ENCODE assay signal across 28 cellular contexts in the genomic region with DNA sequence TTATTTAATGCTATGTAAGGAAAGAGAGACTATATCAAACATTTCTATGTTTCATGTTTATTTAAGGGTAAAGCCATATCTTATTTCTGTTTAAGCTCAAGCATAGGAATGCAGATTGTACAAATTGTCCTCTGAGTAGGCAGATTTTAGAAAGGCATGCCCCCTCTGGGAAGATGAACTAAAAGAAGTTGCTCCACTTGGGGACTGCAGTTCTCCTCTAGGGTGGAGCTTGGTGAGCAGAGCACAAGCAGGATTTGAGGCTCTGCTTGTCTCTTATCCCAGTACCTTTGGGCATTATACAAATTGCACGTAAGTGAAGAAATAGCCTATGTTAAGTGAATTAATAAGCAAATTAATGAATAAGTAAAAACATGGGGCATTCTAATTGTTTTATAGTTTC.
"Had no signal": no experiment of that assay in that cellular context is flagged by ENCODE, and none has a peak within 500 bp of the region (broad histone marks: within the 10 kb centered on the region; RNA-seq: fewer than 3 reads in every experiment).

No MANE protein-coding gene starts in this region.

- H3K27me3 ChIP-seq: neural progenitor cell, vagina had no signal

- H3K27ac Mint-ChIP-seq: activated B cell treated with CpG ODN at 0.5 μM for 24 hours; activated CD4-positive, alpha-beta memory T cell treated with anti-CD3 and anti-CD28 coated beads, Interleukin-2, amount 10 ng/mL, durations not matched to agents 7 days and 5 days; activated naive CD8-positive, alpha-beta T cell treated with anti-CD3 and anti-CD28 coated beads, Interleukin-2, amount 50 U/mL, for 24 hours; activated T-cell treated with anti-CD3 and anti-CD28 coated beads, Interleukin-2, amount 50 U/mL, for 72 hours; brain; mesothelial cell of epicardium; naive thymus-derived CD8-positive, alpha-beta T cell; neural progenitor cell; type B pancreatic cell had no signal

- H3K27me3 Mint-ChIP-seq: activated B cell treated with CpG ODN at 0.5 μM for 24 hours; activated CD4-positive, alpha-beta memory T cell treated with anti-CD3 and anti-CD28 coated beads, Interleukin-2, amount 10 ng/mL, durations not matched to agents 7 days and 5 days; activated naive CD8-positive, alpha-beta T cell treated with anti-CD3 and anti-CD28 coated beads, Interleukin-2, amount 50 U/mL, for 24 hours; brain; type B pancreatic cell had no signal

- H3K36me3 Mint-ChIP-seq: brain; mesothelial cell of epicardium; naive thymus-derived CD8-positive, alpha-beta T cell; neural progenitor cell; type B pancreatic cell had no signal

- ATAC-seq: activated naive CD8-positive, alpha-beta T cell treated with anti-CD3 and anti-CD28 coated beads, Interleukin-2, amount 50 U/mL, for 24 hours; activated T-cell treated with anti-CD3 and anti-CD28 coated beads, Interleukin-2, amount 50 U/mL, for 72 hours; left lobe of liver; naive thymus-derived CD8-positive, alpha-beta T cell had no signal

- H3K4me1 ChIP-seq: neural progenitor cell, vagina had no signal

- H3K4me3 ChIP-seq: neural progenitor cell, thoracic aorta, vagina had no signal

- H3K9me3 ChIP-seq: thoracic aorta, vagina had no signal

- DNase-seq: activated B cell treated with CpG ODN at 0.5 μM for 24 hours; activated CD4-positive, alpha-beta memory T cell treated with anti-CD3 and anti-CD28 coated beads, Interleukin-2, amount 10 ng/mL, durations not matched to agents 7 days and 5 days; activated CD4-positive, alpha-beta T cell treated with anti-CD3 and anti-CD28 coated beads for 4 hours; activated effector memory CD4-positive, alpha-beta T cell treated with Interleukin-2 at 50 U/mL for 16 hours; activated naive CD4-positive, alpha-beta T cell treated with anti-CD3 and anti-CD28 coated beads, Interleukin-2, amount 50 U/mL, for 16 hours; activated naive CD8-positive, alpha-beta T cell treated with anti-CD3 and anti-CD28 coated beads, Interleukin-2, amount 50 U/mL, for 24 hours; activated T-cell treated with anti-CD3 and anti-CD28 coated beads, Interleukin-2, amount 50 U/mL, for 72 hours; anterior cingulate cortex; caudate nucleus; dermis blood vessel endothelial cell; effector CD8-positive, alpha-beta T cell; erythroblast; foreskin melanocyte; kidney; mammary epithelial cell; naive thymus-derived CD8-positive, alpha-beta T cell; retina; small intestine; stimulated activated CD4-positive, alpha-beta T cell treated with anti-CD3 and anti-CD28 coated beads, Interleukin-2, amount 100 ng/mL, for 48 hours; stimulated activated naive CD4-positive, alpha-beta T cell treated with Interleukin-2 at 50 U/mL for 16 hours; T1000 had no signal

- H3K4me1 Mint-ChIP-seq: activated B cell treated with CpG ODN at 0.5 μM for 24 hours; activated CD4-positive, alpha-beta memory T cell treated with anti-CD3 and anti-CD28 coated beads, Interleukin-2, amount 10 ng/mL, durations not matched to agents 7 days and 5 days; activated naive CD8-positive, alpha-beta T cell treated with anti-CD3 and anti-CD28 coated beads, Interleukin-2, amount 50 U/mL, for 24 hours; naive thymus-derived CD8-positive, alpha-beta T cell had no signal

- H3K27ac ChIP-seq: neural progenitor cell, thoracic aorta, vagina had no signal

- H3K4me3 Mint-ChIP-seq: activated B cell treated with CpG ODN at 0.5 μM for 24 hours; activated CD4-positive, alpha-beta memory T cell treated with anti-CD3 and anti-CD28 coated beads, Interleukin-2, amount 10 ng/mL, durations not matched to agents 7 days and 5 days; activated naive CD8-positive, alpha-beta T cell treated with anti-CD3 and anti-CD28 coated beads, Interleukin-2, amount 50 U/mL, for 24 hours; activated T-cell treated with anti-CD3 and anti-CD28 coated beads, Interleukin-2, amount 50 U/mL, for 72 hours; brain; mesothelial cell of epicardium; naive thymus-derived CD8-positive, alpha-beta T cell; neural progenitor cell; type B pancreatic cell had no signal

- H3K36me3 ChIP-seq: neural progenitor cell, thoracic aorta, vagina had no signal

- H3K9me3 Mint-ChIP-seq: activated B cell treated with CpG ODN at 0.5 μM for 24 hours; activated CD4-positive, alpha-beta memory T cell treated with anti-CD3 and anti-CD28 coated beads, Interleukin-2, amount 10 ng/mL, durations not matched to agents 7 days and 5 days; activated naive CD8-positive, alpha-beta T cell treated with anti-CD3 and anti-CD28 coated beads, Interleukin-2, amount 50 U/mL, for 24 hours; activated T-cell treated with anti-CD3 and anti-CD28 coated beads, Interleukin-2, amount 50 U/mL, for 72 hours; naive thymus-derived CD8-positive, alpha-beta T cell; neural progenitor cell; type B pancreatic cell had no signal
